Comparison of ENCODE assay signal across 15 cellular contexts in the genomic region with DNA sequence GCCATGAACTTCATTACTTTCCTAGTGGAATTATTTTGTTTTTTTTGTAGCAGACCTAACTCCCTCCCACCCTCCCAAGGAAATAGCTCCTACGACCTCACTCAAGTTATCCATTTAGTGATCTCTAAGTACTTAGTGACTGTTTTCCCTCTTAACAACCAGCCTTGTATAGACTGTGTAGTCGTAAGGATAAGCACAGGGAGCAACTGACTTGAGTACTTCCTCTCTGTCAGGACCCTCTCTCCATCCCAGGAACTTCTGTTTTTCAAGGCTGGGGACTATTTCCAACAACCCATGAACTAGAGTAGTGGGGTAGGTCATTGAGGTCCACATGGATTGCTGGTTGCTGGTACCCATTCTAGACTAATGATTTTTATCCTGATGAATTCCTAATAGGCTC. TPM values are rescaled to one million over a fixed set of nuclear protein-coding genes. Genes with fewer than 3 reads are reported as not detected.
A peak's percentile ranks its signal among the peaks of the same experiment; 100 is the strongest.
DNase-seq lines count a peak whose midpoint lies in the region; ATAC-seq and TF ChIP-seq lines count a peak whose summit lies in the region.
"Had no signal": no experiment of that assay in that cellular context is flagged by ENCODE, and none has a peak within 500 bp of the region (broad histone marks: within the 10 kb centered on the region; RNA-seq: fewer than 3 reads in every experiment).

No MANE protein-coding gene starts in this region.

- peaks cover 43% of the 10 kb centered on the region for H3K4me1 Mint-ChIP-seq in activated CD8-positive, alpha-beta T cell treated with anti-CD3 and anti-CD28 coated beads for 36 hours (ENCODE audit: low read depth)
- H3K4me1 Mint-ChIP-seq in activated CD8-positive, alpha-beta T cell treated with anti-CD3 and anti-CD28 coated beads, Interleukin-2, amount 10 ng/mL, durations not matched to agents 7 days and 5 days (ENCODE audit: low read depth) = peaks cover 42% of the 10 kb centered on the region
- H3K4me1 Mint-ChIP-seq in endodermal cell = peaks cover 37% of the 10 kb centered on the region
- peaks cover 48% of the 10 kb centered on the region for H3K4me1 Mint-ChIP-seq in neural crest cell

- H3K27me3 ChIP-seq in endodermal cell (ENCODE audit: control insufficient read depth, insufficient read depth, low read length, poor library complexity, severe bottlenecking) = no peaks in the 10 kb centered on the region

- no peak for ATAC-seq in activated CD8-positive, alpha-beta T cell treated with anti-CD3 and anti-CD28 coated beads for 36 hours
- ATAC-seq in activated CD8-positive, alpha-beta T cell treated with anti-CD3 and anti-CD28 coated beads, Interleukin-2, amount 10 ng/mL, durations not matched to agents 7 days and 5 days = no peak
- no peak for ATAC-seq in GM18861 (IDR thresholded peaks at IDR 0.05; ENCODE audit: unreplicated experiment)

- no peak overlapping the region for H3K27ac Mint-ChIP-seq in activated CD8-positive, alpha-beta T cell treated with anti-CD3 and anti-CD28 coated beads for 36 hours
- no peak overlapping the region for H3K27ac Mint-ChIP-seq in activated CD8-positive, alpha-beta T cell treated with anti-CD3 and anti-CD28 coated beads, Interleukin-2, amount 10 ng/mL, durations not matched to agents 7 days and 5 days
- H3K27ac Mint-ChIP-seq in endodermal cell (peak overlapping the region; percentile 64), neural crest cell (ENCODE audit: unreplicated experiment) (no peak overlapping the region)

- CTCF ChIA-PET in activated CD8-positive, alpha-beta T cell treated with anti-CD3 and anti-CD28 coated beads for 36 hours (lab: Charles Lee) = interaction anchor here (1.5 to 1.9 kb wide), 2 partner anchors 9 to 15 kb away, joined by 3 to 5 read pairs; no protein-coding TSS in a partner anchor
- CTCF ChIA-PET in activated CD8-positive, alpha-beta T cell treated with anti-CD3 and anti-CD28 coated beads, Interleukin-2, amount 10 ng/mL, durations not matched to agents 7 days and 5 days (lab: Charles Lee) = interaction anchor here (1.4 kb wide), 1 partner anchor 15 kb away, joined by 3 read pairs; no protein-coding TSS in a partner anchor

- H3K4me3 Mint-ChIP-seq in activated CD8-positive, alpha-beta T cell treated with anti-CD3 and anti-CD28 coated beads for 36 hours = peak overlapping the region; percentile 16
- H3K4me3 Mint-ChIP-seq in activated CD8-positive, alpha-beta T cell treated with anti-CD3 and anti-CD28 coated beads, Interleukin-2, amount 10 ng/mL, durations not matched to agents 7 days and 5 days = no peak overlapping the region
- H3K4me3 Mint-ChIP-seq in endodermal cell = no peak overlapping the region
- peak overlapping the region; percentile 87 for H3K4me3 Mint-ChIP-seq in neural crest cell

- WGBS in endodermal cell (ENCODE audit: insufficient coverage in 1 of 2, insufficient read length in 1 of 2), 2 experiments = 41 to 68% methylated on average over 2 of the region's 2 CpGs

- H3K4me3 ChIP-seq in endodermal cell (ENCODE audit: low read length) = peak overlapping the region; percentile 99
- H3K4me3 ChIP-seq: lung had no signal

- POLR2A ChIA-PET in activated CD8-positive, alpha-beta T cell treated with anti-CD3 and anti-CD28 coated beads for 36 hours (lab: Charles Lee) = interaction anchor here (0.8 kb wide), 1 partner anchor 21 kb away, joined by 3 read pairs; no protein-coding TSS in a partner anchor
- POLR2A ChIA-PET in activated CD8-positive, alpha-beta T cell treated with anti-CD3 and anti-CD28 coated beads, Interleukin-2, amount 10 ng/mL, durations not matched to agents 7 days and 5 days (lab: Charles Lee) = no interaction called here

- H3K9me3 ChIP-seq in endodermal cell (ENCODE audit: control insufficient read depth, low read length) = no peaks in the 10 kb centered on the region

- H3K9ac ChIP-seq in endodermal cell (ENCODE audit: extremely low read depth, low read length, poor library complexity, severe bottlenecking) = no peak overlapping the region
- H3K9ac ChIP-seq: parathyroid adenoma had no signal

- peaks cover 6% of the 10 kb centered on the region for H3K36me3 Mint-ChIP-seq in activated CD8-positive, alpha-beta T cell treated with anti-CD3 and anti-CD28 coated beads for 36 hours (ENCODE audit: low read depth)
- peaks cover 3% of the 10 kb centered on the region for H3K36me3 Mint-ChIP-seq in activated CD8-positive, alpha-beta T cell treated with anti-CD3 and anti-CD28 coated beads, Interleukin-2, amount 10 ng/mL, durations not matched to agents 7 days and 5 days (ENCODE audit: low read depth)
- H3K36me3 Mint-ChIP-seq in endodermal cell (ENCODE audit: low read depth) = peaks cover 15% of the 10 kb centered on the region
- peaks cover 4% of the 10 kb centered on the region for H3K36me3 Mint-ChIP-seq in neural crest cell (ENCODE audit: low read depth)

- peaks cover 16% of the 10 kb centered on the region for H3K36me3 ChIP-seq in endodermal cell (ENCODE audit: control insufficient read depth, insufficient read depth, low read length)

- peak overlapping the region; percentile 97 for H3K27ac ChIP-seq in endodermal cell (ENCODE audit: low read depth, low read length)
- H3K27ac ChIP-seq: parathyroid adenoma had no signal

- H3K9me3 Mint-ChIP-seq in activated CD8-positive, alpha-beta T cell treated with anti-CD3 and anti-CD28 coated beads for 36 hours = no peaks in the 10 kb centered on the region
- H3K9me3 Mint-ChIP-seq in activated CD8-positive, alpha-beta T cell treated with anti-CD3 and anti-CD28 coated beads, Interleukin-2, amount 10 ng/mL, durations not matched to agents 7 days and 5 days (ENCODE audit: insufficient read depth) = no peaks in the 10 kb centered on the region
- H3K9me3 Mint-ChIP-seq in endodermal cell (no peaks in the 10 kb centered on the region), neural crest cell (no peaks in the 10 kb centered on the region)

- H3K27me3 Mint-ChIP-seq in activated CD8-positive, alpha-beta T cell treated with anti-CD3 and anti-CD28 coated beads for 36 hours = no peaks in the 10 kb centered on the region
- no peaks in the 10 kb centered on the region for H3K27me3 Mint-ChIP-seq in activated CD8-positive, alpha-beta T cell treated with anti-CD3 and anti-CD28 coated beads, Interleukin-2, amount 10 ng/mL, durations not matched to agents 7 days and 5 days (ENCODE audit: low read depth)
- H3K27me3 Mint-ChIP-seq in endodermal cell (ENCODE audit: insufficient read depth) (no peaks in the 10 kb centered on the region), neural crest cell (ENCODE audit: low read depth) (no peaks in the 10 kb centered on the region)

- H3K4me1 ChIP-seq in endodermal cell (ENCODE audit: control insufficient read depth, insufficient read depth, low read length) = peaks cover 16% of the 10 kb centered on the region
- H3K4me1 ChIP-seq: parathyroid adenoma had no signal

- TF ChIP-seq CTCF in activated CD8-positive, alpha-beta T cell treated with anti-CD3 and anti-CD28 coated beads for 36 hours (IDR thresholded peaks at IDR 0.05) = no peak
- TF ChIP-seq CTCF in endodermal cell (conservative IDR thresholded peaks at IDR 0.05) (no peak), neural crest cell (conservative IDR thresholded peaks at IDR 0.05) (no peak)

- no peak for DNase-seq in activated CD8-positive, alpha-beta T cell treated with anti-CD3 and anti-CD28 coated beads for 36 hours
- no peak for DNase-seq in activated CD8-positive, alpha-beta T cell treated with anti-CD3 and anti-CD28 coated beads, Interleukin-2, amount 10 ng/mL, durations not matched to agents 7 days and 5 days
- DNase-seq in Kasumi-1 (lab: John Stamatoyannopoulos, UW) (peak; percentile 14 to 21), endodermal cell (no peak), neural crest cell (ENCODE audit: low read depth, low spot score) (no peak), iPS-NIHi11 (ENCODE audit: low spot score) (no peak), GOT3 (lab: John Stamatoyannopoulos, UW) (no peak)
- DNase-seq: activated effector memory CD4-positive, alpha-beta T cell treated with Interleukin-2 at 50 U/mL for 16 hours; effector memory CD4-positive, alpha-beta T cell; foreskin fibroblast; NCI-H1417; NCI-H446 treated with DMSO at 0.1 percent for 48 hours had no signal

- intact Hi-C loops in activated CD8-positive, alpha-beta T cell treated with anti-CD3 and anti-CD28 coated beads for 36 hours (cut with micrococcal nuclease) = no loop called here

RNA-seq across cellular contexts. Expression of gene AGO1, which starts 1.9 kb away (rescaled TPM):
- total RNA-seq in activated CD8-positive, alpha-beta T cell treated with anti-CD3 and anti-CD28 coated beads for 36 hours = 10 to 100 TPM; 33.0 to 34.2 TPM
- 10 to 100 TPM; 20.8 to 21.3 TPM for total RNA-seq in activated CD8-positive, alpha-beta T cell treated with anti-CD3 and anti-CD28 coated beads, Interleukin-2, amount 10 ng/mL, durations not matched to agents 7 days and 5 days
- total RNA-seq in endodermal cell (10 to 100 TPM; 54.5 to 65.7 TPM), neural crest cell (61.5 and 65.3 TPM in 2 replicates)
- 48.5 TPM for polyA plus RNA-seq in endodermal cell (2013, experiment 1 of 2)
- polyA plus RNA-seq in endodermal cell (2013, experiment 2 of 2) = 52.3 TPM

RNA-seq across cellular contexts. Expression of gene AGO3, which starts 46.0 kb away (rescaled TPM):
- 10 to 100 TPM; 27.7 to 30.0 TPM for total RNA-seq in activated CD8-positive, alpha-beta T cell treated with anti-CD3 and anti-CD28 coated beads for 36 hours
- total RNA-seq in activated CD8-positive, alpha-beta T cell treated with anti-CD3 and anti-CD28 coated beads, Interleukin-2, amount 10 ng/mL, durations not matched to agents 7 days and 5 days = 10 to 100 TPM; 27.2 to 30.2 TPM
- total RNA-seq in endodermal cell = 10 to 100 TPM; 32.8 to 39.8 TPM
- polyA plus RNA-seq in endodermal cell (2013, experiment 1 of 2) = 17.5 TPM
- 14.5 TPM for polyA plus RNA-seq in endodermal cell (2013, experiment 2 of 2)
- 27.9 and 29.2 TPM in 2 replicates for total RNA-seq in neural crest cell

Comparison
In these comparisons a context has a peak if more than half of its experiments do, and no peak if none do; other contexts are left out.
1. H3K4me3 Mint-ChIP-seq: peak in activated CD8-positive, alpha-beta T cell treated with anti-CD3 and anti-CD28 coated beads for 36 hours (single experiment) and neural crest cell (single experiment); none in activated CD8-positive, alpha-beta T cell treated with anti-CD3 and anti-CD28 coated beads, Interleukin-2, amount 10 ng/mL, durations not matched to agents 7 days and 5 days (single experiment) and endodermal cell (single experiment).
2. DNase-seq: peak in Kasumi-1 (2 of 2); none in activated CD8-positive, alpha-beta T cell treated with anti-CD3 and anti-CD28 coated beads for 36 hours (single experiment), activated CD8-positive, alpha-beta T cell treated with anti-CD3 and anti-CD28 coated beads, Interleukin-2, amount 10 ng/mL, durations not matched to agents 7 days and 5 days (single experiment), endodermal cell (single experiment), neural crest cell (single experiment), iPS-NIHi11 (single experiment) and GOT3 (single experiment).